Comparison of ENCODE assay signal across 13 cellular contexts in the genomic region with DNA sequence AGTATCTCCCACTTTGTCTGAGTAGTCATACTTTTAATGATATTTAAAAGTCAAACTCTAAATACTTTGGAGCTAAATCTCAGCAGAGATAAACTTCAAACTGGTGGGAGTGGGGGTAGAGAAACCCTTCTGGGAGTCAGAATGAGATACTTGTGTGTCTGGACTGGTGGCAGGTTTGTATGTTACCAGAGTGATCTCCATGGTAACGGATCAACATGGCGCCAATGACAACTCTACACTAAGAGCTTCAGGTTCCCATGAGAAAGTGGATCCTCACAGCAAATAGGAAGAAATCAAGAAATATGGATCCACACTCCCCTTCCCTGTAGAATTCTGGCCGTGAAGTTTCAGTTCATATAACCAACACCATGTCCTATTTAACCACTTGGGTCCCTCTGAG.
A peak's percentile ranks its signal among the peaks of the same experiment; 100 is the strongest.
DNase-seq lines count a peak whose midpoint lies in the region; ATAC-seq, FAIRE-seq and TF ChIP-seq lines count a peak whose summit lies in the region.
"Had no signal": no experiment of that assay in that cellular context is flagged by ENCODE, and none has a peak within 500 bp of the region (broad histone marks: within the 10 kb centered on the region; RNA-seq: fewer than 3 reads in every experiment).

No MANE protein-coding gene starts in this region.

- H3K9me3 Mint-ChIP-seq in activated CD4-positive, alpha-beta T cell treated with anti-CD3 and anti-CD28 coated beads, Interleukin-2, amount 10 ng/mL, durations not matched to agents 7 days and 5 days = peaks cover 6% of the 10 kb centered on the region

- TF ChIP-seq CTCF in bronchial epithelial cell (IDR thresholded peaks at IDR 0.05; ENCODE audit: insufficient read depth, low read length, severe bottlenecking) = no peak
- no peak for TF ChIP-seq CTCF in osteoblast (IDR thresholded peaks at IDR 0.05; ENCODE audit: extremely low read depth, low read depth, low read length)

- H3K79me2 ChIP-seq in osteoblast (ENCODE audit: insufficient read depth, low read length) = peaks cover 43% of the 10 kb centered on the region

- H3K27me3 ChIP-seq in bronchial epithelial cell (ENCODE audit: control insufficient read depth, insufficient read depth, low read length) (no peaks in the 10 kb centered on the region), osteoblast (ENCODE audit: insufficient read depth, low read length) (no peaks in the 10 kb centered on the region)
- H3K27me3 ChIP-seq: BE2C had no signal

- no peak overlapping the region for H3K4me3 Mint-ChIP-seq in activated CD4-positive, alpha-beta T cell treated with anti-CD3 and anti-CD28 coated beads, Interleukin-2, amount 10 ng/mL, durations not matched to agents 7 days and 5 days

- peaks cover 38% of the 10 kb centered on the region for H3K36me3 Mint-ChIP-seq in activated CD4-positive, alpha-beta T cell treated with anti-CD3 and anti-CD28 coated beads, Interleukin-2, amount 10 ng/mL, durations not matched to agents 7 days and 5 days (ENCODE audit: low read depth)

- peaks cover 78% of the 10 kb centered on the region for H3K4me1 Mint-ChIP-seq in activated CD4-positive, alpha-beta T cell treated with anti-CD3 and anti-CD28 coated beads, Interleukin-2, amount 10 ng/mL, durations not matched to agents 7 days and 5 days

- peak; percentile 12 for DNase-seq in activated CD4-positive, alpha-beta T cell treated with anti-CD3 and anti-CD28 coated beads, Interleukin-2, amount 10 ng/mL, durations not matched to agents 7 days and 5 days
- no peak for DNase-seq in activated CD4-positive, alpha-beta T cell treated with anti-CD3 and anti-CD28 coated beads, Interleukin-2, amount 50 U/mL, for 1 hour
- DNase-seq in KBM-7 (peak; percentile 48), bronchial epithelial cell (ENCODE audit: low read depth) (peak; percentile 27), osteoblast (ENCODE audit: insufficient read length, low spot score, missing footprints) (no peak), NOMO-1 treated with dmso at 0.1 percent for 144 hours (lab: John Stamatoyannopoulos, UW; ENCODE audit: unreplicated experiment) (no peak)
- DNase-seq: activated gamma-delta T cell, BE2C, KG1, NCI-H526 had no signal

- no peak overlapping the region for H2AFZ ChIP-seq in osteoblast (ENCODE audit: low read length)

- peaks cover 22% of the 10 kb centered on the region for H3K4me1 ChIP-seq in osteoblast (ENCODE audit: insufficient read depth, low read length)
- H3K4me1 ChIP-seq: BE2C had no signal

- H3K27ac Mint-ChIP-seq in activated CD4-positive, alpha-beta T cell treated with anti-CD3 and anti-CD28 coated beads, Interleukin-2, amount 10 ng/mL, durations not matched to agents 7 days and 5 days = no peak overlapping the region

- H3K4me2 ChIP-seq in osteoblast (ENCODE audit: insufficient read depth, low read length) = no peak overlapping the region

- POLR2A ChIA-PET in activated CD4-positive, alpha-beta T cell treated with anti-CD3 and anti-CD28 coated beads, Interleukin-2, amount 10 ng/mL, durations not matched to agents 7 days and 5 days (lab: Charles Lee) = interaction anchor here (1.0 kb wide), 1 partner anchor 238 kb away, joined by 3 read pairs; no protein-coding TSS in a partner anchor

- in situ Hi-C loops in KBM-7 (cut with MboI; ENCODE audit: low pct_unique_long_range_greater_than_20kb, low sequenced_read_pairs) = no loop called here

- no peaks in the 10 kb centered on the region for H3K27me3 Mint-ChIP-seq in activated CD4-positive, alpha-beta T cell treated with anti-CD3 and anti-CD28 coated beads, Interleukin-2, amount 10 ng/mL, durations not matched to agents 7 days and 5 days

- H3K36me3 ChIP-seq in bronchial epithelial cell (ENCODE audit: control insufficient read depth, insufficient read depth, low read length) = peaks cover 4% of the 10 kb centered on the region
- no peaks in the 10 kb centered on the region for H3K36me3 ChIP-seq in osteoblast (ENCODE audit: insufficient read depth, low read length)
- H3K36me3 ChIP-seq: BE2C had no signal

- H3K27ac ChIP-seq in osteoblast (ENCODE audit: low read depth, low read length) = peak overlapping the region; percentile 26

- ATAC-seq in HG02678 (IDR thresholded peaks at IDR 0.05; ENCODE audit: unreplicated experiment) (no peak), HG03520 (IDR thresholded peaks at IDR 0.05; ENCODE audit: unreplicated experiment) (no peak)

- H3K9me3 ChIP-seq in osteoblast (ENCODE audit: low read depth, low read length) = no peaks in the 10 kb centered on the region
- H3K9me3 ChIP-seq: BE2C had no signal

- no peaks in the 10 kb centered on the region for H4K20me1 ChIP-seq in osteoblast (ENCODE audit: insufficient read depth, low read length)

- CTCF ChIA-PET in activated CD4-positive, alpha-beta T cell treated with anti-CD3 and anti-CD28 coated beads, Interleukin-2, amount 10 ng/mL, durations not matched to agents 7 days and 5 days (lab: Charles Lee) = interaction anchor here (0.9 to 1.1 kb wide), 2 partner anchors 9 to 35 kb away, joined by 3 read pairs; no protein-coding TSS in a partner anchor

- no peak for FAIRE-seq in bronchial epithelial cell (lab: Jason Lieb, UNC)
- FAIRE-seq: endothelial cell of umbilical vein had no signal

- H3K4me3 ChIP-seq in bronchial epithelial cell (ENCODE audit: low read depth, low read length) (no peak overlapping the region), osteoblast (ENCODE audit: insufficient read depth, low read length) (no peak overlapping the region)

Comparison
In these comparisons a context has a peak if more than half of its experiments do, and no peak if none do; other contexts are left out.
1. DNase-seq: peak in activated CD4-positive, alpha-beta T cell treated with anti-CD3 and anti-CD28 coated beads, Interleukin-2, amount 10 ng/mL, durations not matched to agents 7 days and 5 days (single experiment), KBM-7 (single experiment) and bronchial epithelial cell (single experiment); none in activated CD4-positive, alpha-beta T cell treated with anti-CD3 and anti-CD28 coated beads, Interleukin-2, amount 50 U/mL, for 1 hour (single experiment), osteoblast (single experiment) and NOMO-1 treated with dmso at 0.1 percent for 144 hours (single experiment).